In the genomic region with DNA sequence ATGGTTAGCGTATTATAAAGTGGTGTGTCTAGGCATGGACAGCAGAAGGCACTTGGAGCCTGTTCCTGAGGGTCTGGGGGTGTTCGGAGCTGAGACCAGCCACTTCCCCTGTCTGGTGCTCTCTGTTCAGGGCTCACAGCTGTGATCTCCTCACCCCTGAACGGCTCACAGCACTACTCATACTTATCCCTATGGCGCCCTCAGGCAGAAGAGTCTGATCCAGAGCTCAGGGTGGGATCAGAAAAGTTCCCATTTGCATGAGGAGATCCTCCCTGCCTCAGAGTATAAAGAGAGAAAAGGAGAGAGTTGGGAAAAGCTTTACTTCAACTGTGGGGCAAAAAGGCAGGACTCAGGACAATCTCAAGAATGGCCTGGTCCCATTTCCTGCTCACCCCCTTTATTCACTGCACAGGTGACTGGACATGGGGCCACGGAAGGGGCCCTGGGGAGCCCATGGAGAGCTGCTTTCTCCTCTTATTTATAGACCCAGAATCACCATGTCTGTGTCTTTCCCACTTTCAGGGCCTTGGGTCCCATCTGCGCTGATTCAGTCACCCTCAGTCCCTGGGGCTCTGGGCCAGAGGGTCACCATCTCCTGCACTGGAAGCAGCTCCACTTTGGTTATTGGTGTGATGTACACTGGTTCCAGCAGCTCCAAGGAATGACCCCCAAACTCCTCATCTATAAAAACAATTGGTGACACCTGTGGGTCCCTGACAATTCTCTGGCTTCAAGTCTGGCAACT, we compare ENCODE assay signal across 20 cellular contexts.
"Had no signal": no experiment of that assay in that cellular context is flagged by ENCODE, and none has a peak within 500 bp of the region (broad histone marks: within the 10 kb centered on the region; RNA-seq: fewer than 3 reads in every experiment).

No MANE protein-coding gene starts in this region.

- H3K36me3 Mint-ChIP-seq: activated naive CD8-positive, alpha-beta T cell treated with anti-CD3 and anti-CD28 coated beads, Interleukin-2, amount 10 ng/mL, durations not matched to agents 7 days and 5 days had no signal

- H3K9me3 Mint-ChIP-seq: activated B cell treated with CpG ODN at 0.5 μM for 24 hours; activated CD4-positive, alpha-beta memory T cell treated with anti-CD3 and anti-CD28 coated beads, Interleukin-2, amount 10 ng/mL, durations not matched to agents 7 days and 5 days; activated CD4-positive, alpha-beta T cell treated with anti-CD3 and anti-CD28 coated beads, Interleukin-2, amount 10 ng/mL, durations not matched to agents 7 days and 5 days; activated naive CD8-positive, alpha-beta T cell treated with anti-CD3 and anti-CD28 coated beads, Interleukin-2, amount 10 ng/mL, durations not matched to agents 7 days and 5 days had no signal

- H3K27ac Mint-ChIP-seq: activated B cell treated with CpG ODN at 0.5 μM for 24 hours; activated CD4-positive, alpha-beta memory T cell treated with anti-CD3 and anti-CD28 coated beads, Interleukin-2, amount 10 ng/mL, durations not matched to agents 7 days and 5 days; activated CD4-positive, alpha-beta T cell treated with anti-CD3 and anti-CD28 coated beads, Interleukin-2, amount 10 ng/mL, durations not matched to agents 7 days and 5 days; activated naive CD8-positive, alpha-beta T cell treated with anti-CD3 and anti-CD28 coated beads, Interleukin-2, amount 10 ng/mL, durations not matched to agents 7 days and 5 days; T-helper 17 cell had no signal

- H3K4me3 ChIP-seq: adrenal gland had no signal

- H3K4me1 ChIP-seq: adrenal gland had no signal

- H3K27ac ChIP-seq: adrenal gland had no signal

- H3K36me3 ChIP-seq: adrenal gland had no signal

- DNase-seq: activated B cell treated with CpG ODN at 0.5 μM for 24 hours; activated CD4-positive, alpha-beta memory T cell treated with anti-CD3 and anti-CD28 coated beads, Interleukin-2, amount 10 ng/mL, durations not matched to agents 7 days and 5 days; activated CD4-positive, alpha-beta T cell treated with anti-CD3 and anti-CD28 coated beads for 1 hour; activated CD4-positive, alpha-beta T cell treated with anti-CD3 and anti-CD28 coated beads, Interleukin-2, amount 10 ng/mL, durations not matched to agents 7 days and 5 days; activated CD8-positive, alpha-beta memory T cell treated with anti-CD3 and anti-CD28 coated beads, Interleukin-2, amount 50 U/mL, for 4 hours; activated naive CD4-positive, alpha-beta T cell treated with anti-CD3 and anti-CD28 coated beads, Interleukin-2, amount 50 U/mL, for 16 hours; activated naive CD8-positive, alpha-beta T cell treated with anti-CD3 and anti-CD28 coated beads, Interleukin-2, amount 10 ng/mL, durations not matched to agents 7 days and 5 days; activated T-cell treated with anti-CD3 and anti-CD28 coated beads, Interleukin-2, amount 50 U/mL, for 1 hour; adrenal gland; anterior cingulate cortex; cerebellar nuclear complex; Karpas-422; MM.1S; NCI-H1105; NCI-H1436; NCI-H2029 treated with DMSO at 0.1 percent for 48 hours; NCI-H345; SIG-M5; T-helper 17 cell; T-helper 9 cell had no signal

- H3K4me3 Mint-ChIP-seq: activated B cell treated with CpG ODN at 0.5 μM for 24 hours; activated CD4-positive, alpha-beta memory T cell treated with anti-CD3 and anti-CD28 coated beads, Interleukin-2, amount 10 ng/mL, durations not matched to agents 7 days and 5 days; activated CD4-positive, alpha-beta T cell treated with anti-CD3 and anti-CD28 coated beads, Interleukin-2, amount 10 ng/mL, durations not matched to agents 7 days and 5 days; activated naive CD8-positive, alpha-beta T cell treated with anti-CD3 and anti-CD28 coated beads, Interleukin-2, amount 10 ng/mL, durations not matched to agents 7 days and 5 days; T-helper 17 cell had no signal

- H3K27me3 Mint-ChIP-seq: activated B cell treated with CpG ODN at 0.5 μM for 24 hours had no signal

- H3K4me1 Mint-ChIP-seq: activated CD4-positive, alpha-beta memory T cell treated with anti-CD3 and anti-CD28 coated beads, Interleukin-2, amount 10 ng/mL, durations not matched to agents 7 days and 5 days; activated CD4-positive, alpha-beta T cell treated with anti-CD3 and anti-CD28 coated beads, Interleukin-2, amount 10 ng/mL, durations not matched to agents 7 days and 5 days; activated naive CD8-positive, alpha-beta T cell treated with anti-CD3 and anti-CD28 coated beads, Interleukin-2, amount 10 ng/mL, durations not matched to agents 7 days and 5 days had no signal

- H3K9me3 ChIP-seq: adrenal gland had no signal

- ATAC-seq: T-helper 17 cell had no signal
